9 cellular contexts compared by ENCODE assay signal in genomic region chr13:30257433-30258099, GRCh38. TPM values are rescaled to one million over a fixed set of nuclear protein-coding genes. Genes with fewer than 3 reads are reported as not detected.
DNase-seq lines count a peak whose midpoint lies in the region; ATAC-seq and TF ChIP-seq lines count a peak whose summit lies in the region.
"Had no signal": no experiment of that assay in that cellular context is flagged by ENCODE, and none has a peak within 500 bp of the region (broad histone marks: within the 10 kb centered on the region; RNA-seq: fewer than 3 reads in every experiment).

No MANE protein-coding gene starts in this region.

- peak overlapping the region; percentile 96 for H3K27ac Mint-ChIP-seq in nephron progenitor cell

- peak overlapping the region in 8 of 59 donors; percentile 0 to 31 (median 12) for H3K4me3 ChIP-seq in dorsolateral prefrontal cortex

- peak; percentile 49 for ATAC-seq in HG03432 (IDR thresholded peaks at IDR 0.05; ENCODE audit: unreplicated experiment)

- peaks cover 24% of the 10 kb centered on the region for H3K4me1 Mint-ChIP-seq in nephron progenitor cell

- peak overlapping the region in 53 of 59 donors; percentile 3 to 80 (median 64) for H3K27ac ChIP-seq in dorsolateral prefrontal cortex

- intact Hi-C loops in dorsolateral prefrontal cortex (cut with DNase I) = loop anchor here in 1 of 2 donors (5.0 to 10.0 kb wide), 4 partner anchors 80 to 547 kb away; partner anchors contain the start of gene HMGB1

- peaks cover 28% of the 10 kb centered on the region for H3K36me3 Mint-ChIP-seq in nephron progenitor cell (ENCODE audit: low read depth)

- peak; percentile 24 for DNase-seq in EL
- peak in 3 of 10 donors; percentile 33 to 64 (median 51) for DNase-seq in dorsolateral prefrontal cortex
- DNase-seq in nephron progenitor cell = peak; percentile 42
- no peak for DNase-seq in H4 (ENCODE audit: low spot score)
- no peak for DNase-seq in SIG-M5 treated with dmso at 0.1 percent for 504 hours (lab: John Stamatoyannopoulos, UW; ENCODE audit: unreplicated experiment)
- DNase-seq in stimulated activated CD4-positive, alpha-beta T cell treated with anti-CD3 and anti-CD28 coated beads, Interleukin-4, amount 100 ng/mL, for 24 hours = no peak
- no peak for DNase-seq in mucosa of gallbladder (ENCODE audit: low spot score)
- DNase-seq: NCI-H1436 had no signal

- H3K27me3 Mint-ChIP-seq in nephron progenitor cell (ENCODE audit: low read depth, poor library complexity) = no peaks in the 10 kb centered on the region

- peak overlapping the region; percentile 29 for H3K4me3 Mint-ChIP-seq in nephron progenitor cell

- TF ChIP-seq CTCF in dorsolateral prefrontal cortex (IDR thresholded peaks at IDR 0.05 in 54 of 56, conservative IDR thresholded peaks at IDR 0.05 in 2 of 56; ENCODE audit: low read depth in 1 of 56, partially characterized antibody in 56 of 56) (no peak), nephron progenitor cell (IDR thresholded peaks at IDR 0.05) (no peak)

- H3K27me3 ChIP-seq in dorsolateral prefrontal cortex = no peaks in the 10 kb centered on the region

- peaks cover 29% of the 10 kb centered on the region for H3K9me3 Mint-ChIP-seq in nephron progenitor cell

RNA-seq across cellular contexts. Expression of gene KATNAL1, which starts 49.8 kb away (rescaled TPM):
- total RNA-seq in dorsolateral prefrontal cortex (100 to 1,000 TPM in 1 of 120 experiments, 10 to 100 TPM in 119; 47.5 to 100 (median 64.8) TPM), mucosa of gallbladder (16.4 TPM)
- 10.7 and 12.8 TPM in 2 replicates for total RNA-seq in H4 (2014; rRNA removed; shearing (Covaris generic))

Comparison
In these comparisons a context has a peak if more than half of its experiments do, and no peak if none do; other contexts are left out.
1. DNase-seq: peak in EL (single experiment) and nephron progenitor cell (single experiment); none in H4 (single experiment), SIG-M5 treated with dmso at 0.1 percent for 504 hours (single experiment), stimulated activated CD4-positive, alpha-beta T cell treated with anti-CD3 and anti-CD28 coated beads, Interleukin-4, amount 100 ng/mL, for 24 hours (single experiment) and mucosa of gallbladder (single experiment).